In genomic region chrX:73563740-73564073, GRCh38 we compare ENCODE assay signal across 7 cellular contexts. TPM values are rescaled to one million over a fixed set of nuclear protein-coding genes. Genes with fewer than 3 reads are reported as not detected.
DNase-seq lines count a peak whose midpoint lies in the region; FAIRE-seq lines count a peak whose summit lies in the region.

No MANE protein-coding gene starts in this region.

- peak; percentile 78 for FAIRE-seq in GM18507 (lab: Jason Lieb, UNC)

- DNase-seq in GM18507 (ENCODE audit: extremely low spot score, insufficient read length, low read depth) = no peak
- peak; percentile 10 for DNase-seq in HCEC 1CT
- DNase-seq in NCI-H748 treated with DMSO at 0.1 percent for 48 hours (lab: John Stamatoyannopoulos, UW) = peak; percentile 36
- peak; percentile 26 for DNase-seq in dermis blood vessel endothelial cell
- no peak for DNase-seq in SK-N-DZ (ENCODE audit: low spot score)
- no peak for DNase-seq in glomerular visceral epithelial cell (ENCODE audit: extremely low spot score)

- H3K27me3 ChIP-seq in mucosa of stomach (ENCODE audit: control insufficient read depth, insufficient read depth, low read length) = no peaks in the 10 kb centered on the region

- H3K9ac ChIP-seq in mucosa of stomach (ENCODE audit: low read length) = peak overlapping the region; percentile 73

- H3K4me1 ChIP-seq in mucosa of stomach (ENCODE audit: control insufficient read depth, insufficient read depth, low read length) = peaks cover 4% of the 10 kb centered on the region

- no peaks in the 10 kb centered on the region for H3K9me3 ChIP-seq in mucosa of stomach (ENCODE audit: control insufficient read depth, low read length)

- H3K4me3 ChIP-seq in mucosa of stomach (ENCODE audit: low read length) = peak overlapping the region; percentile 36

- H3K36me3 ChIP-seq in mucosa of stomach (ENCODE audit: control insufficient read depth, insufficient read depth, low read length) = no peaks in the 10 kb centered on the region

RNA-seq across cellular contexts. Expression of gene CHIC1, which starts 0.7 kb away (rescaled TPM):
- 11.9 and 13.2 TPM in 2 replicates for total RNA-seq in dermis blood vessel endothelial cell
- polyA plus RNA-seq in SK-N-DZ (2014; cell fraction: cytosol; rRNA removed) = 2.7 and 2.9 TPM in 2 replicates
- polyA plus RNA-seq in SK-N-DZ (2014; cell fraction: nucleus; rRNA removed) = 6.4 and 7.2 TPM in 2 replicates

Comparison
In these comparisons a context has a peak if more than half of its experiments do, and no peak if none do; other contexts are left out.
1. DNase-seq: peak in HCEC 1CT (single experiment), NCI-H748 treated with DMSO at 0.1 percent for 48 hours (single experiment) and dermis blood vessel endothelial cell (single experiment); none in GM18507 (single experiment), SK-N-DZ (single experiment) and glomerular visceral epithelial cell (single experiment).